ENCODE assay signal across 8 cellular contexts in genomic region chr19:41860419-41861097, GRCh38. TPM values are rescaled to one million over a fixed set of nuclear protein-coding genes. Genes with fewer than 3 reads are reported as not detected.
DNase-seq lines count a peak whose midpoint lies in the region; ATAC-seq and TF ChIP-seq lines count a peak whose summit lies in the region.

No MANE protein-coding gene starts in this region.

- H3K27me3 ChIP-seq in foreskin keratinocyte: no peaks in the 10 kb centered on the region

- no peak for TF ChIP-seq CTCF in activated CD8-positive, alpha-beta T cell treated with anti-CD3 and anti-CD28 coated beads for 36 hours (IDR thresholded peaks at IDR 0.05)
- no peak for TF ChIP-seq CTCF in foreskin keratinocyte (conservative IDR thresholded peaks at IDR 0.05)

- H3K27ac ChIP-seq in foreskin keratinocyte: peak overlapping the region; percentile 98

- CTCF ChIA-PET in activated CD8-positive, alpha-beta memory T cell treated with anti-CD3 and anti-CD28 coated beads, Interleukin-2, amount 10 ng/mL, durations not matched to agents 7 days and 5 days (lab: Charles Lee): interaction anchor here (0.9 to 4.7 kb wide), 17 partner anchors 10 to 174 kb away, joined by 3 to 83 read pairs (median 6); partner anchors contain the start of genes ARHGEF1, CD79A and RABAC1
- CTCF ChIA-PET in activated CD8-positive, alpha-beta T cell treated with anti-CD3 and anti-CD28 coated beads for 36 hours (lab: Charles Lee): interaction anchor here (0.9 to 4.2 kb wide), 11 partner anchors 11 to 175 kb away, joined by 3 to 48 read pairs (median 5); partner anchors contain the start of genes CD79A and RABAC1

- peak; percentile 63 for DNase-seq in activated CD8-positive, alpha-beta memory T cell treated with anti-CD3 and anti-CD28 coated beads, Interleukin-2, amount 10 ng/mL, durations not matched to agents 7 days and 5 days
- DNase-seq in activated CD8-positive, alpha-beta memory T cell treated with anti-CD3 and anti-CD28 coated beads for 24 hours: no peak
- DNase-seq in activated CD8-positive, alpha-beta T cell treated with anti-CD3 and anti-CD28 coated beads for 36 hours: no peak
- DNase-seq in foreskin keratinocyte: peak in 1 of 2 donors; percentile 7
- peak; percentile 35 for DNase-seq in retina
- no peak for DNase-seq in NCI-H524 treated with DMSO at 0.1 percent for 48 hours (lab: John Stamatoyannopoulos, UW)
- no peak for DNase-seq in NCI-H2029 (lab: John Stamatoyannopoulos, UW)

- POLR2A ChIA-PET in activated CD8-positive, alpha-beta T cell treated with anti-CD3 and anti-CD28 coated beads for 36 hours (lab: Charles Lee): interaction anchor here (0.6 to 7.5 kb wide), 24 partner anchors 9 to 598 kb away, joined by 3 to 169 read pairs (median 7); partner anchors contain the start of genes ARHGEF1, CD79A, ERFL and RABAC1

- ATAC-seq in activated CD8-positive, alpha-beta memory T cell treated with anti-CD3 and anti-CD28 coated beads, Interleukin-2, amount 10 ng/mL, durations not matched to agents 7 days and 5 days: no peak
- ATAC-seq in activated CD8-positive, alpha-beta T cell treated with anti-CD3 and anti-CD28 coated beads for 36 hours: no peak
- ATAC-seq in foreskin keratinocyte (no peak), GM21723 (IDR thresholded peaks at IDR 0.05; ENCODE audit: unreplicated experiment) (no peak)

- H3K4me1 Mint-ChIP-seq in activated CD8-positive, alpha-beta memory T cell treated with anti-CD3 and anti-CD28 coated beads, Interleukin-2, amount 10 ng/mL, durations not matched to agents 7 days and 5 days: peaks cover 50% of the 10 kb centered on the region
- H3K4me1 Mint-ChIP-seq in activated CD8-positive, alpha-beta T cell treated with anti-CD3 and anti-CD28 coated beads for 36 hours (ENCODE audit: low read depth): peaks cover 44% of the 10 kb centered on the region

- H3K36me3 Mint-ChIP-seq in activated CD8-positive, alpha-beta memory T cell treated with anti-CD3 and anti-CD28 coated beads, Interleukin-2, amount 10 ng/mL, durations not matched to agents 7 days and 5 days: peaks cover 46% of the 10 kb centered on the region
- H3K36me3 Mint-ChIP-seq in activated CD8-positive, alpha-beta T cell treated with anti-CD3 and anti-CD28 coated beads for 36 hours (ENCODE audit: low read depth): peaks cover 48% of the 10 kb centered on the region

- peak overlapping the region; percentile 87 for H3K4me3 Mint-ChIP-seq in activated CD8-positive, alpha-beta memory T cell treated with anti-CD3 and anti-CD28 coated beads, Interleukin-2, amount 10 ng/mL, durations not matched to agents 7 days and 5 days
- H3K4me3 Mint-ChIP-seq in activated CD8-positive, alpha-beta T cell treated with anti-CD3 and anti-CD28 coated beads for 36 hours: peak overlapping the region; percentile 83

- intact Hi-C loops in activated CD8-positive, alpha-beta T cell treated with anti-CD3 and anti-CD28 coated beads for 36 hours (cut with micrococcal nuclease): no loop called here

- H3K4me1 ChIP-seq in foreskin keratinocyte: peaks cover 6% of the 10 kb centered on the region

- no peaks in the 10 kb centered on the region for H3K27me3 Mint-ChIP-seq in activated CD8-positive, alpha-beta memory T cell treated with anti-CD3 and anti-CD28 coated beads, Interleukin-2, amount 10 ng/mL, durations not matched to agents 7 days and 5 days
- no peaks in the 10 kb centered on the region for H3K27me3 Mint-ChIP-seq in activated CD8-positive, alpha-beta T cell treated with anti-CD3 and anti-CD28 coated beads for 36 hours

- no peaks in the 10 kb centered on the region for H3K9me3 Mint-ChIP-seq in activated CD8-positive, alpha-beta memory T cell treated with anti-CD3 and anti-CD28 coated beads, Interleukin-2, amount 10 ng/mL, durations not matched to agents 7 days and 5 days (ENCODE audit: low read depth)
- no peaks in the 10 kb centered on the region for H3K9me3 Mint-ChIP-seq in activated CD8-positive, alpha-beta T cell treated with anti-CD3 and anti-CD28 coated beads for 36 hours

- H3K27ac Mint-ChIP-seq in activated CD8-positive, alpha-beta memory T cell treated with anti-CD3 and anti-CD28 coated beads, Interleukin-2, amount 10 ng/mL, durations not matched to agents 7 days and 5 days: peak overlapping the region; percentile 86
- peak overlapping the region; percentile 94 for H3K27ac Mint-ChIP-seq in activated CD8-positive, alpha-beta T cell treated with anti-CD3 and anti-CD28 coated beads for 36 hours

RNA-seq across cellular contexts. Expression of gene RPS19, which starts 0.5 kb away (rescaled TPM):
- 1,000 to 10,000 TPM; 3,135 to 3,310 TPM for total RNA-seq in activated CD8-positive, alpha-beta memory T cell treated with anti-CD3 and anti-CD28 coated beads, Interleukin-2, amount 10 ng/mL, durations not matched to agents 7 days and 5 days
- total RNA-seq in activated CD8-positive, alpha-beta T cell treated with anti-CD3 and anti-CD28 coated beads for 36 hours: 1,000 to 10,000 TPM; 3,454 to 3,479 TPM
- 3,278 and 3,889 TPM in 2 replicates for total RNA-seq in foreskin keratinocyte
- polyA plus RNA-seq in foreskin keratinocyte: 5,360 and 6,188 TPM in 2 replicates

RNA-seq across cellular contexts. Expression of gene DMRTC2, which starts 15.7 kb away (rescaled TPM):
- not detected for total RNA-seq in activated CD8-positive, alpha-beta memory T cell treated with anti-CD3 and anti-CD28 coated beads, Interleukin-2, amount 10 ng/mL, durations not matched to agents 7 days and 5 days
- not detected for total RNA-seq in activated CD8-positive, alpha-beta T cell treated with anti-CD3 and anti-CD28 coated beads for 36 hours
- total RNA-seq in foreskin keratinocyte: not detected in 2 replicates
- not detected in 2 replicates for polyA plus RNA-seq in foreskin keratinocyte

RNA-seq across cellular contexts. Expression of gene LYPD4, which starts 16.1 kb away (rescaled TPM):
- not detected for total RNA-seq in activated CD8-positive, alpha-beta memory T cell treated with anti-CD3 and anti-CD28 coated beads, Interleukin-2, amount 10 ng/mL, durations not matched to agents 7 days and 5 days
- total RNA-seq in activated CD8-positive, alpha-beta T cell treated with anti-CD3 and anti-CD28 coated beads for 36 hours: not detected
- total RNA-seq in foreskin keratinocyte: not detected in 2 replicates
- not detected in 2 replicates for polyA plus RNA-seq in foreskin keratinocyte

RNA-seq across cellular contexts. Expression of gene CD79A, which starts 16.5 kb away (rescaled TPM):
- total RNA-seq in activated CD8-positive, alpha-beta memory T cell treated with anti-CD3 and anti-CD28 coated beads, Interleukin-2, amount 10 ng/mL, durations not matched to agents 7 days and 5 days: 1 to 10 TPM; 4.0 to 4.1 TPM
- total RNA-seq in activated CD8-positive, alpha-beta T cell treated with anti-CD3 and anti-CD28 coated beads for 36 hours: 10 to 100 TPM; 19.3 to 21.0 TPM
- 0.11 and 0.20 TPM in 2 replicates for total RNA-seq in foreskin keratinocyte
- 0.17 and 0.30 TPM in 2 replicates for polyA plus RNA-seq in foreskin keratinocyte

RNA-seq across cellular contexts. Expression of gene ARHGEF1, which starts 22.4 kb away (rescaled TPM):
- 100 to 1,000 TPM; 545 to 682 TPM for total RNA-seq in activated CD8-positive, alpha-beta memory T cell treated with anti-CD3 and anti-CD28 coated beads, Interleukin-2, amount 10 ng/mL, durations not matched to agents 7 days and 5 days
- 100 to 1,000 TPM; 307 to 308 TPM for total RNA-seq in activated CD8-positive, alpha-beta T cell treated with anti-CD3 and anti-CD28 coated beads for 36 hours
- total RNA-seq in foreskin keratinocyte: 85.1 and 85.6 TPM in 2 replicates
- 114 and 135 TPM in 2 replicates for polyA plus RNA-seq in foreskin keratinocyte

Comparison
In these comparisons a context has a peak if more than half of its experiments do, and no peak if none do; other contexts are left out.
1. DNase-seq: peak in activated CD8-positive, alpha-beta memory T cell treated with anti-CD3 and anti-CD28 coated beads, Interleukin-2, amount 10 ng/mL, durations not matched to agents 7 days and 5 days (single experiment) and retina (single experiment); none in activated CD8-positive, alpha-beta memory T cell treated with anti-CD3 and anti-CD28 coated beads for 24 hours (single experiment), activated CD8-positive, alpha-beta T cell treated with anti-CD3 and anti-CD28 coated beads for 36 hours (single experiment), NCI-H524 treated with DMSO at 0.1 percent for 48 hours (single experiment) and NCI-H2029 (single experiment).